Comparison of ENCODE assay signal across 36 cellular contexts in the genomic region with DNA sequence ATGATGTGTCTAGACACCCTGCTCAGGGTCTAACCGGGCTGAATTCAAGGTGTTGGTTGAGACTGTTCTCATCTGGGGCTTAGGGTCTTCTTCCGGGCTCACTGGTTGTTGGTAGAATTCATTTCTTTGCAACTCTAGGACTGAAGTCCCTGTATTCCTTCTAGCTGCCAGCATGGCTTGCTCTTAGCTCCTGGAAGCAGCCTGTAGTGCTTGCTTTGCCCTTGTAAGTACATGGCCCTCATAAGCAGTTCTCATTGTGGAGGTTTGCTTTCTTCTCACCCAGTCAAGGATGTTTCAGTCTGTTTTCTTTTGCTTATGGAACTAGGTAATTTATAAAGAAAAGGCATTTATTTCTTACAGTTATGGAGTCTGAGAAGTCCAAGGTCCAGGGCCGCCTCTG.
"Had no signal": no experiment of that assay in that cellular context is flagged by ENCODE, and none has a peak within 500 bp of the region (broad histone marks: within the 10 kb centered on the region; RNA-seq: fewer than 3 reads in every experiment).

No MANE protein-coding gene starts in this region.

- H3K36me3 ChIP-seq: brain microvascular endothelial cell, Peyer's patch had no signal

- H3K27ac ChIP-seq: brain microvascular endothelial cell, Peyer's patch, VCaP had no signal

- H3K27me3 ChIP-seq: brain microvascular endothelial cell, Peyer's patch had no signal

- H3K9me3 ChIP-seq: Peyer's patch had no signal

- H3K27ac Mint-ChIP-seq: activated B cell treated with CpG ODN at 0.5 μM for 24 hours; activated CD4-positive, alpha-beta memory T cell treated with anti-CD3 and anti-CD28 coated beads for 36 hours; activated naive CD4-positive, alpha-beta T cell treated with anti-CD3 and anti-CD28 coated beads for 36 hours; activated naive CD4-positive, alpha-beta T cell treated with anti-CD3 and anti-CD28 coated beads, Interleukin-2, amount 50 U/mL, for 72 hours; activated T-helper 1 cell treated with anti-CD3 and anti-CD28 coated beads, Interleukin-12 subunit alpha, Interleukin-12 subunit beta, Interleukin-2, Interleukin-4 antibody, amounts not matched to agents 30 ng/mL and 10 ng/mL and 1 ng/mL, durations not matched to agents 14 hours and 24 hours and 36 hours; T-cell had no signal

- H3K36me3 Mint-ChIP-seq: activated CD4-positive, alpha-beta memory T cell treated with anti-CD3 and anti-CD28 coated beads for 36 hours; activated naive CD4-positive, alpha-beta T cell treated with anti-CD3 and anti-CD28 coated beads, Interleukin-2, amount 50 U/mL, for 72 hours had no signal

- H3K4me1 Mint-ChIP-seq: activated B cell treated with CpG ODN at 0.5 μM for 24 hours had no signal

- ATAC-seq: activated naive CD4-positive, alpha-beta T cell treated with anti-CD3 and anti-CD28 coated beads, Interleukin-2, amount 50 U/mL, for 72 hours; activated T-cell treated with anti-CD3 and anti-CD28 coated beads, Interleukin-2, amount 50 U/mL, for 4 hours; PC-3; SK-N-SH treated with all-trans-retinoic acid at 6 μM for 48 hours; T-cell had no signal

- H3K4me3 ChIP-seq: Peyer's patch had no signal

- DNase-seq: activated B cell treated with CpG ODN at 0.5 μM for 24 hours; activated CD4-positive, alpha-beta memory T cell treated with anti-CD3 and anti-CD28 coated beads for 36 hours; activated CD4-positive, alpha-beta T cell treated with anti-CD3 and anti-CD28 coated beads for 4 hours; activated CD4-positive, alpha-beta T cell treated with anti-CD3 and anti-CD28 coated beads, Interleukin-2, amount 50 U/mL, for 1 hour; activated CD4-positive, CD25-positive, alpha-beta regulatory T cell treated with anti-CD3 and anti-CD28 coated beads, Interleukin-2, amount 50 U/mL, for 72 hours; activated CD8-positive, alpha-beta memory T cell treated with anti-CD3 and anti-CD28 coated beads, Interleukin-2, amount 50 U/mL, for 4 hours; activated gamma-delta T cell treated with Interleukin-2 at 50 U/mL for 16 hours; activated naive CD4-positive, alpha-beta T cell treated with anti-CD3 and anti-CD28 coated beads for 36 hours; activated T-cell treated with anti-CD3 and anti-CD28 coated beads for 4 hours; activated T-cell treated with anti-CD3 and anti-CD28 coated beads, Interleukin-2, amount 50 U/mL, for 4 hours; amniotic stem cell; aorta; brain microvascular endothelial cell; Kasumi-1; KG1; MM.1S; MV-4-11; NCI-H1092; NCI-H1436 treated with DMSO at 0.1 percent for 48 hours; NCI-H1694 treated with DMSO at 0.1 percent for 48 hours; NCI-H2029; NCI-H345; NCI-H526; NCI-H748 treated with DMSO at 0.1 percent for 48 hours; NK-92 treated with Interleukin-12 subunit alpha and Interleukin-12 subunit beta, amount 100 ng/mL, for 24 hours; PC-3; Peyer's patch; RPMI8226; SIG-M5; T-cell; T-helper 2 cell; T-helper 9 cell had no signal

- H3K27me3 Mint-ChIP-seq: activated B cell treated with CpG ODN at 0.5 μM for 24 hours; activated CD4-positive, alpha-beta memory T cell treated with anti-CD3 and anti-CD28 coated beads for 36 hours; T-cell had no signal

- H3K9me3 Mint-ChIP-seq: activated B cell treated with CpG ODN at 0.5 μM for 24 hours; activated CD4-positive, alpha-beta memory T cell treated with anti-CD3 and anti-CD28 coated beads for 36 hours; activated naive CD4-positive, alpha-beta T cell treated with anti-CD3 and anti-CD28 coated beads for 36 hours; activated naive CD4-positive, alpha-beta T cell treated with anti-CD3 and anti-CD28 coated beads, Interleukin-2, amount 50 U/mL, for 72 hours; activated T-cell treated with anti-CD3 and anti-CD28 coated beads, Interleukin-2, amount 50 U/mL, for 4 hours; activated T-helper 1 cell treated with anti-CD3 and anti-CD28 coated beads, Interleukin-12 subunit alpha, Interleukin-12 subunit beta, Interleukin-2, Interleukin-4 antibody, amounts not matched to agents 30 ng/mL and 10 ng/mL and 1 ng/mL, durations not matched to agents 14 hours and 24 hours and 36 hours; T-cell had no signal

- H3K4me3 Mint-ChIP-seq: activated B cell treated with CpG ODN at 0.5 μM for 24 hours; activated CD4-positive, alpha-beta memory T cell treated with anti-CD3 and anti-CD28 coated beads for 36 hours; activated naive CD4-positive, alpha-beta T cell treated with anti-CD3 and anti-CD28 coated beads for 36 hours; activated T-cell treated with anti-CD3 and anti-CD28 coated beads, Interleukin-2, amount 50 U/mL, for 4 hours; activated T-helper 1 cell treated with anti-CD3 and anti-CD28 coated beads, Interleukin-12 subunit alpha, Interleukin-12 subunit beta, Interleukin-2, Interleukin-4 antibody, amounts not matched to agents 30 ng/mL and 10 ng/mL and 1 ng/mL, durations not matched to agents 14 hours and 24 hours and 36 hours; T-cell had no signal
